24 cellular contexts compared by ENCODE assay signal in genomic region chr20:60477958-60478357, GRCh38.
DNase-seq lines count a peak whose midpoint lies in the region; ATAC-seq lines count a peak whose summit lies in the region.
"Had no signal": no experiment of that assay in that cellular context is flagged by ENCODE, and none has a peak within 500 bp of the region (broad histone marks: within the 10 kb centered on the region; RNA-seq: fewer than 3 reads in every experiment).

No MANE protein-coding gene starts in this region.

- intact Hi-C loops in head of caudate nucleus (cut with DNase I): no loop called here

- no peak for ATAC-seq in HG02852 (IDR thresholded peaks at IDR 0.05; ENCODE audit: unreplicated experiment)
- ATAC-seq in HG03108 (IDR thresholded peaks at IDR 0.05; ENCODE audit: unreplicated experiment): no peak
- ATAC-seq: mucosa of descending colon, SK-N-SH treated with all-trans-retinoic acid at 6 μM for 48 hours had no signal

- in situ Hi-C loops in KBM-7 (cut with MboI; ENCODE audit: low pct_unique_long_range_greater_than_20kb, low sequenced_read_pairs): no loop called here

- DNase-seq in Ammon's horn (ENCODE audit: low spot score): peak; percentile 56
- peak; percentile 32 for DNase-seq in KBM-7
- peak; percentile 6 for DNase-seq in SHP77 treated with DMSO at 0.1 percent for 48 hours (lab: John Stamatoyannopoulos, UW)
- DNase-seq in head of caudate nucleus: peak in 26 of 42 donors; percentile 7 to 59 (median 36)
- no peak for DNase-seq in NCI-H82 treated with DMSO at 0.1 percent for 48 hours (lab: John Stamatoyannopoulos, UW; ENCODE audit: unreplicated experiment)
- DNase-seq in activated gamma-delta T cell treated with Interleukin-2 at 50 U/mL for 16 hours: no peak
- DNase-seq: ACHN; activated B cell treated with CpG ODN at 0.5 μM for 24 hours; activated CD4-positive, alpha-beta T cell treated with anti-CD3 and anti-CD28 coated beads, Interleukin-2, amount 50 U/mL, for 48 hours; activated naive CD4-positive, alpha-beta T cell treated with anti-CD3 and anti-CD28 coated beads, Interleukin-2, amount 10 ng/mL, durations not matched to agents 7 days and 5 days; brain microvascular endothelial cell; COR-L47; DMS53; islet precursor cell; NCI-H1048; NCI-H187 treated with DMSO at 0.1 percent for 48 hours; NCI-H2171 treated with DMSO at 0.1 percent for 48 hours; NCI-H526; stimulated activated CD4-positive, alpha-beta T cell treated with anti-CD3 and anti-CD28 coated beads, Interleukin-12 subunit alpha, Interleukin-12 subunit beta, amount 100 ng/mL, for 4 hours; stimulated activated CD4-positive, alpha-beta T cell treated with anti-CD3 and anti-CD28 coated beads, Interleukin-4, amount 100 ng/mL, for 1 hour had no signal

Comparison
In these comparisons a context has a peak if more than half of its experiments do, and no peak if none do; other contexts are left out.
1. DNase-seq: peak in Ammon's horn (single experiment), KBM-7 (single experiment), SHP77 treated with DMSO at 0.1 percent for 48 hours (single experiment) and head of caudate nucleus (26 of 42); none in NCI-H82 treated with DMSO at 0.1 percent for 48 hours (single experiment) and activated gamma-delta T cell treated with Interleukin-2 at 50 U/mL for 16 hours (single experiment).